ENCODE assay signal across 18 cellular contexts in the genomic region with DNA sequence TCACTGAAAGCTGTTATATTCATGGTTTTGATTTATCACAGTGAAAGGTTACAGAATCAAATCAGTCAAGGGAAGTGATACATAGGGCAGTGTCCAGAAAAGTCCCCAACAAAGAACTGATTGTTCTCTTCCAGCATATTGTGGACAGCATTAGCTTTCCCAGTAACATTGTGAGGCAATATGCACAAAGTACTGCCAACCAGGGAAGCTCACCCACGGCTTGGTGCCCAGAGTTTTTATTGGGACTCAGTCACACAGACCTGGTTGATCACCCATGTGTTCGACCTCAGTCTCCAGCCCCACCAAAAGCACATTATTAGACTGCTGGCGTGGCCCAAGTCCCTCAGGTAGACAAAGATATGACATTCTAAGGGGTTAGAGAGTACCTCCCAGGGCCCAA.
DNase-seq lines count a peak whose midpoint lies in the region; ATAC-seq and TF ChIP-seq lines count a peak whose summit lies in the region.
"Had no signal": no experiment of that assay in that cellular context is flagged by ENCODE, and none has a peak within 500 bp of the region (broad histone marks: within the 10 kb centered on the region; RNA-seq: fewer than 3 reads in every experiment).

No MANE protein-coding gene starts in this region.

- no peak overlapping the region for H3K4me3 Mint-ChIP-seq in activated CD4-positive, alpha-beta T cell treated with anti-CD3 and anti-CD28 coated beads for 36 hours
- H3K4me3 Mint-ChIP-seq in activated T-cell treated with anti-CD3 and anti-CD28 coated beads, Interleukin-2, amount 50 U/mL, for 24 hours, result no peak overlapping the region
- H3K4me3 Mint-ChIP-seq: activated CD8-positive, alpha-beta T cell treated with anti-CD3 and anti-CD28 coated beads, Interleukin-2, amount 10 ng/mL, durations not matched to agents 7 days and 5 days; neural crest cell had no signal

- H3K9me3 ChIP-seq in upper lobe of right lung, result no peaks in the 10 kb centered on the region
- H3K9me3 ChIP-seq: ascending aorta had no signal

- no peaks in the 10 kb centered on the region for H3K27me3 ChIP-seq in upper lobe of right lung
- H3K27me3 ChIP-seq: ascending aorta had no signal

- H3K27ac Mint-ChIP-seq in activated CD4-positive, alpha-beta T cell treated with anti-CD3 and anti-CD28 coated beads for 36 hours, result no peak overlapping the region
- no peak overlapping the region for H3K27ac Mint-ChIP-seq in activated T-cell treated with anti-CD3 and anti-CD28 coated beads, Interleukin-2, amount 50 U/mL, for 24 hours
- H3K27ac Mint-ChIP-seq: activated CD8-positive, alpha-beta T cell treated with anti-CD3 and anti-CD28 coated beads, Interleukin-2, amount 10 ng/mL, durations not matched to agents 7 days and 5 days had no signal

- H3K9me3 Mint-ChIP-seq in activated CD4-positive, alpha-beta T cell treated with anti-CD3 and anti-CD28 coated beads for 36 hours (ENCODE audit: low read depth), result no peaks in the 10 kb centered on the region
- no peaks in the 10 kb centered on the region for H3K9me3 Mint-ChIP-seq in activated T-cell treated with anti-CD3 and anti-CD28 coated beads, Interleukin-2, amount 50 U/mL, for 24 hours
- H3K9me3 Mint-ChIP-seq: neural crest cell had no signal

- H3K27ac ChIP-seq in upper lobe of right lung, result no peak overlapping the region
- H3K27ac ChIP-seq: ascending aorta had no signal

- H3K4me1 ChIP-seq in upper lobe of right lung, result no peaks in the 10 kb centered on the region
- H3K4me1 ChIP-seq: ascending aorta had no signal

- H3K27me3 Mint-ChIP-seq in activated CD4-positive, alpha-beta T cell treated with anti-CD3 and anti-CD28 coated beads for 36 hours, result no peaks in the 10 kb centered on the region
- H3K27me3 Mint-ChIP-seq in activated T-cell treated with anti-CD3 and anti-CD28 coated beads, Interleukin-2, amount 50 U/mL, for 24 hours, result peaks cover 15% of the 10 kb centered on the region

- no peaks in the 10 kb centered on the region for H3K4me1 Mint-ChIP-seq in activated CD4-positive, alpha-beta T cell treated with anti-CD3 and anti-CD28 coated beads for 36 hours
- H3K4me1 Mint-ChIP-seq in activated T-cell treated with anti-CD3 and anti-CD28 coated beads, Interleukin-2, amount 50 U/mL, for 24 hours (ENCODE audit: low read depth), result no peaks in the 10 kb centered on the region

- intact Hi-C loops in sciatic nerve (cut with DNase I) (no loop called here), upper lobe of right lung (cut with DNase I) (no loop called here)
- intact Hi-C loops in activated CD4-positive, alpha-beta T cell treated with anti-CD3 and anti-CD28 coated beads for 36 hours (cut with DNase I, micrococcal nuclease), result no loop called here

- TF ChIP-seq CTCF in epithelial cell of proximal tubule (conservative IDR thresholded peaks at IDR 0.05; ENCODE audit: low read depth, low read length) (no peak), upper lobe of right lung (IDR thresholded peaks at IDR 0.05) (no peak)

- H3K36me3 ChIP-seq in upper lobe of right lung, result no peaks in the 10 kb centered on the region
- H3K36me3 ChIP-seq: ascending aorta had no signal

- CTCF ChIA-PET in activated CD4-positive, alpha-beta T cell treated with anti-CD3 and anti-CD28 coated beads for 36 hours (lab: Charles Lee), result no interaction called here
- CTCF ChIA-PET in HEK293T (lab: Yijun Ruan, JAX), result no interaction called here

- DNase-seq in epithelial cell of proximal tubule (ENCODE audit: low read depth), result peak; percentile 39
- DNase-seq in sciatic nerve (ENCODE audit: low spot score), result no peak
- no peak for DNase-seq in activated CD4-positive, alpha-beta T cell treated with anti-CD3 and anti-CD28 coated beads for 36 hours
- DNase-seq in upper lobe of right lung, result no peak
- DNase-seq in activated T-cell treated with anti-CD3 and anti-CD28 coated beads, Interleukin-2, amount 50 U/mL, for 24 hours, result no peak
- no peak for DNase-seq in HEK293T (ENCODE audit: extremely low spot score)
- DNase-seq: activated CD8-positive, alpha-beta T cell treated with anti-CD3 and anti-CD28 coated beads, Interleukin-2, amount 10 ng/mL, durations not matched to agents 7 days and 5 days; DMS 273 treated with DMSO at 0.1 percent for 48 hours; KBM-7; NCI-H1417 treated with DMSO at 0.1 percent for 48 hours; NCI-H446; stimulated activated naive CD4-positive, alpha-beta T cell treated with Interleukin-2 at 50 U/mL for 16 hours had no signal

- peak; percentile 83 for ATAC-seq in GM18511 (IDR thresholded peaks at IDR 0.05; ENCODE audit: unreplicated experiment)
- peak; percentile 33 for ATAC-seq in HG02938 (IDR thresholded peaks at IDR 0.05; ENCODE audit: unreplicated experiment)
- ATAC-seq in sciatic nerve, result peak; percentile 78
- ATAC-seq in activated CD4-positive, alpha-beta T cell treated with anti-CD3 and anti-CD28 coated beads for 36 hours, result no peak
- ATAC-seq in upper lobe of right lung, result no peak
- ATAC-seq: activated CD8-positive, alpha-beta T cell treated with anti-CD3 and anti-CD28 coated beads, Interleukin-2, amount 10 ng/mL, durations not matched to agents 7 days and 5 days; SK-N-SH treated with all-trans-retinoic acid at 6 μM for 48 hours had no signal

- POLR2A ChIA-PET in activated CD4-positive, alpha-beta T cell treated with anti-CD3 and anti-CD28 coated beads for 36 hours (lab: Charles Lee), result no interaction called here
- POLR2A ChIA-PET in HEK293T (lab: Yijun Ruan, JAX), result no interaction called here

- no peak overlapping the region for H3K4me3 ChIP-seq in epithelial cell of proximal tubule (ENCODE audit: low read depth, low read length)
- no peak overlapping the region for H3K4me3 ChIP-seq in upper lobe of right lung
- H3K4me3 ChIP-seq: ascending aorta, lung had no signal

- H3K36me3 Mint-ChIP-seq in activated CD4-positive, alpha-beta T cell treated with anti-CD3 and anti-CD28 coated beads for 36 hours (ENCODE audit: low read depth), result no peaks in the 10 kb centered on the region
- H3K36me3 Mint-ChIP-seq in activated T-cell treated with anti-CD3 and anti-CD28 coated beads, Interleukin-2, amount 50 U/mL, for 24 hours (ENCODE audit: low read depth), result no peaks in the 10 kb centered on the region

TF ChIP-seq in HEK293T, 16 proteins besides CTCF, POLR2A, EP300 and RAD21:
- TF ChIP-seq ELF4 (IDR thresholded peaks at IDR 0.05), result no peak
- TF ChIP-seq NFRKB (IDR thresholded peaks at IDR 0.05), result no peak
- no peak for TF ChIP-seq BHLHE40 (IDR thresholded peaks at IDR 0.05; ENCODE audit: borderline replicate concordance)
- TF ChIP-seq TARDBP (IDR thresholded peaks at IDR 0.05), result no peak
- TF ChIP-seq, protein P1, sequence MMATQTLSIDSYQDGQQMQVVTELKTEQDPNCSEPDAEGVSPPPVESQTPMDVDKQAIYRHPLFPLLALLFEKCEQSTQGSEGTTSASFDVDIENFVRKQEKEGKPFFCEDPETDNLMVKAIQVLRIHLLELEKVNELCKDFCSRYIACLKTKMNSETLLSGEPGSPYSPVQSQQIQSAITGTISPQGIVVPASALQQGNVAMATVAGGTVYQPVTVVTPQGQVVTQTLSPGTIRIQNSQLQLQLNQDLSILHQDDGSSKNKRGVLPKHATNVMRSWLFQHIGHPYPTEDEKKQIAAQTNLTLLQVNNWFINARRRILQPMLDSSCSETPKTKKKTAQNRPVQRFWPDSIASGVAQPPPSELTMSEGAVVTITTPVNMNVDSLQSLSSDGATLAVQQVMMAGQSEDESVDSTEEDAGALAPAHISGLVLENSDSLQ (IDR thresholded peaks at IDR 0.05), result no peak
- TF ChIP-seq L3MBTL2 (conservative IDR thresholded peaks at IDR 0.05), result no peak
- no peak for TF ChIP-seq HDGF (IDR thresholded peaks at IDR 0.05; ENCODE audit: borderline replicate concordance)
- TF ChIP-seq LEF1 (IDR thresholded peaks at IDR 0.05; ENCODE audit: borderline replicate concordance), result no peak
- no peak for TF ChIP-seq FOXK2 (IDR thresholded peaks at IDR 0.05)
- TF ChIP-seq CTBP1 (IDR thresholded peaks at IDR 0.05; ENCODE audit: borderline replicate concordance), result no peak
- TF ChIP-seq ZNF384 (IDR thresholded peaks at IDR 0.05), result no peak
- TF ChIP-seq FOXA1 (IDR thresholded peaks at IDR 0.05), result no peak
- TF ChIP-seq FOXM1 (IDR thresholded peaks at IDR 0.05; ENCODE audit: borderline replicate concordance), result no peak
- no peak for TF ChIP-seq ARNT (IDR thresholded peaks at IDR 0.05)
- TF ChIP-seq SP1 (IDR thresholded peaks at IDR 0.05), result no peak
- no peak for TF ChIP-seq SUZ12 (IDR thresholded peaks at IDR 0.05)

Comparison
In these comparisons a context has a peak if more than half of its experiments do, and no peak if none do; other contexts are left out.
1. ATAC-seq: peak in GM18511 (single experiment), HG02938 (single experiment) and sciatic nerve (single experiment); none in activated CD4-positive, alpha-beta T cell treated with anti-CD3 and anti-CD28 coated beads for 36 hours (single experiment) and upper lobe of right lung (single experiment).